In the genomic region with DNA sequence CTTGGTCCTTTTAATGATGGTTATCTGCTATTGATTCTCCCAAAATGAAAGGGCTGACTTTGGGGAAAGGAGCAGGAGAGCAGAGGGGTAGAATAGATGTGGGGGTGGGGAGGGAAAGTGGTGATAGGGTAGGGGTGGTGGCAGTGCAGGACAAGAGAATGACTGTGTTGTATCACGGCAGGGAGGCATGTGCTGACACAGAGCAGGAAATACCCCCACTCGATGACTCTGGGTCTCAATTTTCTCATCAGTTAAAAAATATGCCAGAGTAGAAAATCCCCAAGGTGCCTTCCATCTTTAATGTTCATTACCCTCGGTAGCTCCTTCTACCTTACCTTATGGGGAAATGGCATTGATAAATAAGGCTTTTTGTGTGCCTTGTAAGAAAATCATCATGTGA, we compare ENCODE assay signal across 20 cellular contexts.
DNase-seq lines count a peak whose midpoint lies in the region; ATAC-seq and TF ChIP-seq lines count a peak whose summit lies in the region.
"Had no signal": no experiment of that assay in that cellular context is flagged by ENCODE, and none has a peak within 500 bp of the region (broad histone marks: within the 10 kb centered on the region; RNA-seq: fewer than 3 reads in every experiment).

No MANE protein-coding gene starts in this region.

- H3K36me3 Mint-ChIP-seq in activated T-cell treated with anti-CD3 and anti-CD28 coated beads, Interleukin-2, amount 50 U/mL, for 72 hours (ENCODE audit: insufficient read depth in 2 of 2) = no peaks in the 10 kb centered on the region
- no peaks in the 10 kb centered on the region for H3K36me3 Mint-ChIP-seq in neural progenitor cell

- no peaks in the 10 kb centered on the region for H3K9me3 ChIP-seq in RWPE2 (ENCODE audit: severe bottlenecking)
- H3K9me3 ChIP-seq in neural progenitor cell (ENCODE audit: low read depth) = no peaks in the 10 kb centered on the region
- H3K9me3 ChIP-seq: A549, heart left ventricle, vagina had no signal

- no peaks in the 10 kb centered on the region for H3K36me3 ChIP-seq in RWPE2 (ENCODE audit: low read depth)
- no peaks in the 10 kb centered on the region for H3K36me3 ChIP-seq in neural progenitor cell
- H3K36me3 ChIP-seq: heart left ventricle, vagina had no signal

- peak in 1 of 2 donors; percentile 15 for DNase-seq in activated T-cell treated with anti-CD3 and anti-CD28 coated beads, Interleukin-2, amount 50 U/mL, for 72 hours
- no peak for DNase-seq in activated T-cell treated with anti-CD3 and anti-CD28 coated beads, Interleukin-2, amount 50 U/mL, for 48 hours
- DNase-seq in RWPE2 (ENCODE audit: low spot score) (no peak), neural progenitor cell (ENCODE audit: low spot score) (no peak), NCI-H1436 (lab: John Stamatoyannopoulos, UW) (no peak), NCI-H2107 (lab: John Stamatoyannopoulos, UW) (no peak), NCI-H446 (lab: John Stamatoyannopoulos, UW) (no peak)
- DNase-seq: activated CD4-positive, alpha-beta T cell treated with anti-CD3 and anti-CD28 coated beads, Interleukin-2, amount 50 U/mL, for 1 hour; activated T-cell treated with anti-CD3 and anti-CD28 coated beads, Interleukin-2, amount 50 U/mL, for 24 hours; C1 segment of cervical spinal cord; DMS53; H9; heart left ventricle; NCI-H1694; NCI-H2227 treated with DMSO at 0.1 percent for 48 hours had no signal

- peaks cover 37% of the 10 kb centered on the region for H3K4me1 Mint-ChIP-seq in activated T-cell treated with anti-CD3 and anti-CD28 coated beads, Interleukin-2, amount 50 U/mL, for 72 hours (ENCODE audit: low read depth)
- peaks cover 13% of the 10 kb centered on the region for H3K4me1 Mint-ChIP-seq in neural progenitor cell

- H3K27me3 ChIP-seq in RWPE2 (ENCODE audit: insufficient read depth, poor library complexity, severe bottlenecking) (no peaks in the 10 kb centered on the region), neural progenitor cell (no peaks in the 10 kb centered on the region)
- H3K27me3 ChIP-seq: heart left ventricle, vagina had no signal

- peak overlapping the region; percentile 4 for H2AFZ ChIP-seq in neural progenitor cell (replicated peaks)

- H3F3A ChIP-seq in neural progenitor cell (ENCODE audit: low read depth) = peaks cover 17% of the 10 kb centered on the region

- peaks cover 5% of the 10 kb centered on the region for H3K27me3 Mint-ChIP-seq in activated T-cell treated with anti-CD3 and anti-CD28 coated beads, Interleukin-2, amount 50 U/mL, for 72 hours (ENCODE audit: low read depth)
- H3K27me3 Mint-ChIP-seq in neural progenitor cell (ENCODE audit: insufficient read depth, low read depth) = peaks cover 2% of the 10 kb centered on the region

- no peak overlapping the region for H3K4me2 ChIP-seq in neural progenitor cell
- H3K4me2 ChIP-seq: A549 had no signal

- H3K27ac ChIP-seq in RWPE2 (ENCODE audit: poor library complexity, severe bottlenecking) (peak overlapping the region; percentile 43), neural progenitor cell (no peak overlapping the region)
- H3K27ac ChIP-seq: A549, heart left ventricle, RWPE1, vagina had no signal

- no peaks in the 10 kb centered on the region for H3K79me2 ChIP-seq in neural progenitor cell (ENCODE audit: low read depth)

- H3K4me3 Mint-ChIP-seq in activated T-cell treated with anti-CD3 and anti-CD28 coated beads, Interleukin-2, amount 50 U/mL, for 72 hours = no peak overlapping the region
- no peak overlapping the region for H3K4me3 Mint-ChIP-seq in neural progenitor cell
- H3K4me3 Mint-ChIP-seq: activated T-cell treated with anti-CD3 and anti-CD28 coated beads, Interleukin-2, amount 50 U/mL, for 24 hours; H9; nephron had no signal

- ATAC-seq in activated T-cell treated with anti-CD3 and anti-CD28 coated beads, Interleukin-2, amount 50 U/mL, for 72 hours (replicated peaks in 1 of 2) = peak; percentile 51 to 61
- ATAC-seq in GM19372 (IDR thresholded peaks at IDR 0.05; ENCODE audit: low read depth, unreplicated experiment) (peak; percentile 14), RWPE2 (ENCODE audit: low read depth) (no peak)
- ATAC-seq: A549, heart left ventricle had no signal

- no peaks in the 10 kb centered on the region for H4K20me1 ChIP-seq in neural progenitor cell (ENCODE audit: low read depth)

- H3K9ac ChIP-seq in neural progenitor cell = no peak overlapping the region

- H3K4me1 ChIP-seq in RWPE2 (ENCODE audit: insufficient read depth, poor library complexity, severe bottlenecking) (peaks cover 15% of the 10 kb centered on the region), neural progenitor cell (peaks cover 20% of the 10 kb centered on the region)
- H3K4me1 ChIP-seq: A549, vagina had no signal

- H3K9me3 Mint-ChIP-seq in activated T-cell treated with anti-CD3 and anti-CD28 coated beads, Interleukin-2, amount 50 U/mL, for 72 hours = no peaks in the 10 kb centered on the region
- no peaks in the 10 kb centered on the region for H3K9me3 Mint-ChIP-seq in neural progenitor cell
- H3K9me3 Mint-ChIP-seq: activated T-cell treated with anti-CD3 and anti-CD28 coated beads, Interleukin-2, amount 50 U/mL, for 24 hours; H9; nephron had no signal

- H3K27ac Mint-ChIP-seq in activated T-cell treated with anti-CD3 and anti-CD28 coated beads, Interleukin-2, amount 50 U/mL, for 72 hours = no peak overlapping the region
- H3K27ac Mint-ChIP-seq in neural progenitor cell = no peak overlapping the region
- H3K27ac Mint-ChIP-seq: activated T-cell treated with anti-CD3 and anti-CD28 coated beads, Interleukin-2, amount 50 U/mL, for 24 hours; nephron had no signal

- H3K4me3 ChIP-seq in RWPE2 (ENCODE audit: severe bottlenecking) (no peak overlapping the region), neural progenitor cell (no peak overlapping the region)
- H3K4me3 ChIP-seq: A549, heart left ventricle, vagina had no signal

- TF ChIP-seq CTCF in RWPE2 (IDR thresholded peaks at IDR 0.05; ENCODE audit: poor library complexity, severe bottlenecking) (no peak), neural progenitor cell (IDR thresholded peaks at IDR 0.05) (no peak)
